In the genomic region with DNA sequence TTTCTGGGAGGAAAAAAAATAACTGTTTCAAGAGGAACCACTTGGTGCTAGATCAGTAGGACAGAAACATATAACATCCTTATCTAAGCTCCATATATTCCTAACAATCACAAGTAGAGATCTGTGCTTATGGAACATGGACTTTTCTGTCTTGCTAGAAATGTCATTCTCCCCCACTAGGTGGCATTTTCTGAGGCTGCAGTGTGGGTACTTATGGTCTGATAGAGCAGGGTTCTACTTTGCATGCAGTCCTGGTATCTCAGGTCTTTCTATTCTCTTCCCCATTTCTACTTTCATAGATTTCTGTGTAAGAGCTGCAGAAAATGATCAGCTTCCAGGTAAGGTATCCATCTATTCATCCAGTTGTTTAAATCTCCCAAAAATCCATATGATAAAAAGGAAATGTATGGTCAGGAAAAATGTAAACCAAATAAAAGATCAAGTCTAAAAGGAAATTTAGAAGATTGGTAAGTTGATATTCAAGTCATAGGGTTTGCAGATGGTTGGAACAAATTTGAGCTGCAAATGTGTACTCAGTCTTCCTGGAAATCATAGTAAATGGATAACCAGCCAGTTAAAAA, we compare ENCODE assay signal across 8 cellular contexts. TPM values are rescaled to one million over a fixed set of nuclear protein-coding genes. Genes with fewer than 3 reads are reported as not detected.
DNase-seq lines count a peak whose midpoint lies in the region; TF ChIP-seq lines count a peak whose summit lies in the region.

No MANE protein-coding gene starts in this region.

- H3K4me1 ChIP-seq in adipocyte (ENCODE audit: control insufficient read depth, insufficient read depth, low read length) (peaks cover 15% of the 10 kb centered on the region), stomach (peaks cover 6 to 23% (median 14%) of the 10 kb centered on the region in 4 donors)

- H3K36me3 ChIP-seq in adipocyte (ENCODE audit: control insufficient read depth, insufficient read depth, low read length, severe bottlenecking): no peaks in the 10 kb centered on the region
- peaks cover 0 to 11% (median 1%) of the 10 kb centered on the region in 4 donors for H3K36me3 ChIP-seq in stomach

- TF ChIP-seq EP300 in stomach (IDR thresholded peaks at IDR 0.05): no peak

- H3K9me3 ChIP-seq in adipocyte (ENCODE audit: control insufficient read depth, low read length) (no peaks in the 10 kb centered on the region), stomach (no peaks in the 10 kb centered on the region)

- H3K9ac ChIP-seq in adipocyte (ENCODE audit: low read length): no peak overlapping the region

- DNase-seq in NCI-H1417 (lab: John Stamatoyannopoulos, UW) (peak; percentile 12 to 62 (median 31)), NCI-H1417 treated with DMSO at 0.1 percent for 48 hours (lab: John Stamatoyannopoulos, UW) (no peak), HS-27A (ENCODE audit: low read depth) (peak; percentile 45), NOMO-1 (lab: John Stamatoyannopoulos, UW; ENCODE audit: unreplicated experiment in 2 of 2) (peak; percentile 38 to 69), adipocyte (ENCODE audit: low read depth) (peak; percentile 73), iris pigment epithelial cell (ENCODE audit: low read depth) (peak; percentile 66), stomach (no peak), NK-92 (lab: John Stamatoyannopoulos, UW; ENCODE audit: unreplicated experiment) (no peak)

- intact Hi-C loops in stomach (cut with DNase I; ENCODE audit: low total_unique reads): no loop called here

- peak overlapping the region; percentile 95 for H3K4me3 ChIP-seq in adipocyte (ENCODE audit: low read length)
- H3K4me3 ChIP-seq in stomach: no peak overlapping the region

- no peak overlapping the region for H3K27ac ChIP-seq in stomach

- H3K27me3 ChIP-seq in adipocyte (replicated peaks; ENCODE audit: control insufficient read depth, insufficient read depth, low read length) (no peaks in the 10 kb centered on the region), stomach (no peaks in the 10 kb centered on the region)

- no peak for TF ChIP-seq POLR2A in stomach (IDR thresholded peaks at IDR 0.05)

- peak in 4 of 7 experiments; percentile 21 to 50 (median 28) for TF ChIP-seq CTCF in stomach (IDR thresholded peaks at IDR 0.05)

RNA-seq across cellular contexts. Expression of a gene that starts 1.5 kb away (rescaled TPM):
- total RNA-seq in stomach: 10 to 100 TPM in 1 of 5 donors, 1 to 10 TPM in 3, not detected in 1; 3.9 to 15.6 (median 7.7) TPM
- 1 to 10 TPM; 2.2 to 2.7 (median 2.5) TPM for polyA plus RNA-seq in stomach

RNA-seq across cellular contexts. Expression of a gene that starts 24.4 kb away (rescaled TPM):
- total RNA-seq in stomach: 1 to 10 TPM in 4 of 5 donors, under 1 TPM in 1; 0.45 to 9.0 (median 6.1) TPM
- 1 to 10 TPM; 2.7 to 6.1 (median 3.6) TPM for polyA plus RNA-seq in stomach

RNA-seq across cellular contexts. Expression of a gene that starts 55.8 kb away (rescaled TPM):
- 10 to 100 TPM in 1 of 5 donors, 1 to 10 TPM in 4; 1.3 to 34.4 (median 3.1) TPM for total RNA-seq in stomach
- polyA plus RNA-seq in stomach: 1 to 10 TPM; 1.2 to 2.6 (median 2.3) TPM

Comparison
In these comparisons a context has a peak if more than half of its experiments do, and no peak if none do; other contexts are left out.
1. DNase-seq: peak in NCI-H1417 (3 of 3), HS-27A (single experiment), NOMO-1 (2 of 2), adipocyte (single experiment) and iris pigment epithelial cell (single experiment); none in NCI-H1417 treated with DMSO at 0.1 percent for 48 hours (single experiment), stomach (single experiment) and NK-92 (single experiment).